10 cellular contexts compared by ENCODE assay signal in the genomic region with DNA sequence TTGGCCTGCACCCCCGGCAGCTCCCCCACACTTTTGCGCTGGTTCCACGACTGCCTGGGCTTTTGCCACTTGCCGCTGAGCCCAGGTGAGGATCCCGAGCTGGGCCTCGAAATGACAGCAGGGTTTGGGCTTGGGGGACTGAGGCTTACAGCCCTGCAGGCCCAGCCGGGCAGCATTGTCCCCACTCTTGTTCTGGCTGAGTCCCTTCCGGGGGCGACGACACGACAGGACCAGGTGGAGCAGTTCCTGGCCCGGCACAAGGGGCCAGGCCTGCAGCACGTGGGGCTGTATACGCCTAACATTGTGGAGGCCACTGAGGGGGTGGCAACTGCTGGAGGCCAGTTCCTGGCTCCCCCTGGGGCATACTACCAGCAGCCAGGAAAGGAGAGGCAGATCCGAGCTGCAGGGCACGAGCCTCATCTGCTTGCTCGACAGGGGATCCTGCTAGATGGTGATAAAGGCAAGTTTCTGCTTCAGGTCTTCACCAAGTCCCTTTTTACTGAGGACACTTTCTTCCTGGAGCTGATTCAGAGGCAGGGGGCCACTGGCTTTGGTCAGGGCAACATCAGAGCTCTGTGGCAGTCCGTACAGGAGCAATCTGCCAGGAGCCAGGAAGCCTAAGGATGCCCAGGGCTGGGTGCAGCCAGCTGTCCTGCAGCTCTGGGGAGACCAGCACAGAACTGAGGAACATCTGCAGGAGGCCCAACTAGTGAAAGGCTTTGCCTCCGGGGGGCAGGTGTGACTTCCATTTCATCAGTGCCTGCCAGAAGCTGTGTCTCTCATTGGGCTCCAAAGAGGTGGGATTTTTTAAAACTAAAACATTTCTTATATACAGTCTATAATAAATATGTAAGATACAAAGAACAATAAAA. TPM values are rescaled to one million over a fixed set of nuclear protein-coding genes. Genes with fewer than 3 reads are reported as not detected.
A peak's percentile ranks its signal among the peaks of the same experiment; 100 is the strongest.
DNase-seq lines count a peak whose midpoint lies in the region; ATAC-seq and TF ChIP-seq lines count a peak whose summit lies in the region.
"Had no signal": no experiment of that assay in that cellular context is flagged by ENCODE, and none has a peak within 500 bp of the region (broad histone marks: within the 10 kb centered on the region; RNA-seq: fewer than 3 reads in every experiment).

No MANE protein-coding gene starts in this region.

- peak; percentile 36 for DNase-seq in activated naive CD4-positive, alpha-beta T cell treated with anti-CD3 and anti-CD28 coated beads for 36 hours
- DNase-seq in activated naive CD4-positive, alpha-beta T cell (lab: John Stamatoyannopoulos, UW): no peak
- peak; percentile 28 to 60 for DNase-seq in erythroblast (lab: John Stamatoyannopoulos, UW)
- DNase-seq: central memory CD4-positive, alpha-beta T cell; NCI-H1436 treated with DMSO at 0.1 percent for 48 hours had no signal

- CTCF ChIA-PET in activated naive CD4-positive, alpha-beta T cell treated with anti-CD3 and anti-CD28 coated beads for 36 hours (lab: Charles Lee): interaction anchor here (0.5 to 1.3 kb wide), 9 partner anchors 9 to 534 kb away, joined by 3 to 6 read pairs (median 3); no protein-coding TSS in a partner anchor

- intact Hi-C loops in activated naive CD4-positive, alpha-beta T cell treated with anti-CD3 and anti-CD28 coated beads for 36 hours (cut with micrococcal nuclease): no loop called here

- no peaks in the 10 kb centered on the region for H3K9me2 ChIP-seq in OCI-LY1 (ENCODE audit: low read depth, low read length)

- H3K9ac ChIP-seq in OCI-LY1 (ENCODE audit: low read length) (peak overlapping the region; percentile 69), subcutaneous abdominal adipose tissue (ENCODE audit: low read length in 5 of 5) (no peak overlapping the region)

- peaks cover 28% of the 10 kb centered on the region for H3K36me3 ChIP-seq in OCI-LY1 (ENCODE audit: insufficient read depth, low read length)
- H3K36me3 ChIP-seq in subcutaneous abdominal adipose tissue (ENCODE audit: control insufficient read depth in 5 of 5, insufficient read depth in 5 of 5, low read length in 5 of 5): peaks cover 0 to 36% (median 31%) of the 10 kb centered on the region in 5 donors

- no peaks in the 10 kb centered on the region for H3K79me2 ChIP-seq in OCI-LY1 (ENCODE audit: insufficient read depth, low read length)

- peaks cover 19% of the 10 kb centered on the region for H3K4me1 ChIP-seq in OCI-LY1 (ENCODE audit: insufficient read depth, low read length, severe bottlenecking)
- H3K4me1 ChIP-seq in subcutaneous abdominal adipose tissue (ENCODE audit: control insufficient read depth in 5 of 5, insufficient read depth in 5 of 5, low read length in 5 of 5): peaks cover 0 to 23% (median 21%) of the 10 kb centered on the region in 5 donors

- H3K4me3 Mint-ChIP-seq in activated naive CD4-positive, alpha-beta T cell treated with anti-CD3 and anti-CD28 coated beads for 36 hours: peak overlapping the region; percentile 79

- no peak overlapping the region for H2AFZ ChIP-seq in OCI-LY1 (ENCODE audit: low read length)

- H3K9me3 ChIP-seq in OCI-LY1 (ENCODE audit: low read length) (no peaks in the 10 kb centered on the region), subcutaneous abdominal adipose tissue (ENCODE audit: control insufficient read depth in 5 of 5, low read length in 5 of 5) (no peaks in the 10 kb centered on the region)

- H3K27me3 ChIP-seq in OCI-LY1 (ENCODE audit: insufficient read depth, low read length) (no peaks in the 10 kb centered on the region), subcutaneous abdominal adipose tissue (ENCODE audit: control insufficient read depth in 5 of 5, insufficient read depth in 4 of 5, low read length in 5 of 5) (peaks cover 0 to 4% (median 0%) of the 10 kb centered on the region in 5 donors)

- no peak for TF ChIP-seq POLR2A in erythroblast (IDR thresholded peaks at IDR 0.05; ENCODE audit: low read length)

- peak overlapping the region; percentile 80 for H3K4me2 ChIP-seq in OCI-LY1 (ENCODE audit: low read length)

- peaks cover 26% of the 10 kb centered on the region for H3K4me1 Mint-ChIP-seq in activated naive CD4-positive, alpha-beta T cell treated with anti-CD3 and anti-CD28 coated beads for 36 hours (ENCODE audit: low read depth)

- H4K20me1 ChIP-seq in OCI-LY1 (ENCODE audit: insufficient read depth, low read length): no peaks in the 10 kb centered on the region

- H3K27ac Mint-ChIP-seq in activated naive CD4-positive, alpha-beta T cell treated with anti-CD3 and anti-CD28 coated beads for 36 hours: peak overlapping the region; percentile 39

- TF ChIP-seq CTCF in OCI-LY1 (IDR thresholded peaks at IDR 0.05; ENCODE audit: low read length): no peak

- peak overlapping the region; percentile 66 for H3K4me3 ChIP-seq in OCI-LY1 (ENCODE audit: low read depth, low read length, poor library complexity, severe bottlenecking)
- H3K4me3 ChIP-seq in subcutaneous abdominal adipose tissue (ENCODE audit: low read depth in 1 of 5, low read length in 5 of 5): peak overlapping the region in 4 of 5 donors; percentile 67 to 72 (median 69)

- H3K27me3 Mint-ChIP-seq in activated naive CD4-positive, alpha-beta T cell treated with anti-CD3 and anti-CD28 coated beads for 36 hours (ENCODE audit: low read depth): no peaks in the 10 kb centered on the region

- H3K27ac ChIP-seq in OCI-LY1 (ENCODE audit: low read depth, low read length, poor library complexity, severe bottlenecking): peak overlapping the region; percentile 47
- H3K27ac ChIP-seq in subcutaneous abdominal adipose tissue (ENCODE audit: low read depth, low read length): no peak overlapping the region

- no peaks in the 10 kb centered on the region for H3K9me3 Mint-ChIP-seq in activated naive CD4-positive, alpha-beta T cell treated with anti-CD3 and anti-CD28 coated beads for 36 hours

- ATAC-seq in GM18511 (IDR thresholded peaks at IDR 0.05; ENCODE audit: unreplicated experiment): no peak
- no peak for ATAC-seq in HG02970 (IDR thresholded peaks at IDR 0.05; ENCODE audit: low FRiP score, unreplicated experiment)
- ATAC-seq in GM18907 (IDR thresholded peaks at IDR 0.05; ENCODE audit: unreplicated experiment): no peak

- peaks cover 20% of the 10 kb centered on the region for H3K36me3 Mint-ChIP-seq in activated naive CD4-positive, alpha-beta T cell treated with anti-CD3 and anti-CD28 coated beads for 36 hours (ENCODE audit: low read depth)

- H3F3A ChIP-seq in OCI-LY1 (ENCODE audit: insufficient read depth, low read length): no peaks in the 10 kb centered on the region

RNA-seq across cellular contexts. Expression of gene HPDL, which starts 1.2 kb away (rescaled TPM):
- total RNA-seq in activated naive CD4-positive, alpha-beta T cell treated with anti-CD3 and anti-CD28 coated beads for 36 hours: 10 to 100 TPM; 10.7 to 11.1 TPM

RNA-seq across cellular contexts. Expression of gene TOE1, which starts 12.1 kb away (rescaled TPM):
- total RNA-seq in activated naive CD4-positive, alpha-beta T cell treated with anti-CD3 and anti-CD28 coated beads for 36 hours: 10 to 100 TPM; 23.0 to 23.8 TPM

RNA-seq across cellular contexts. Expression of gene MUTYH, which starts 12.4 kb away (rescaled TPM):
- total RNA-seq in activated naive CD4-positive, alpha-beta T cell treated with anti-CD3 and anti-CD28 coated beads for 36 hours: 10 to 100 TPM; 42.0 to 45.0 TPM

Comparison
In these comparisons a context has a peak if more than half of its experiments do, and no peak if none do; other contexts are left out.
1. DNase-seq: peak in activated naive CD4-positive, alpha-beta T cell treated with anti-CD3 and anti-CD28 coated beads for 36 hours (single experiment) and erythroblast (2 of 2); none in activated naive CD4-positive, alpha-beta T cell (0 of 4).